ENCODE assay signal across 17 cellular contexts in the genomic region with DNA sequence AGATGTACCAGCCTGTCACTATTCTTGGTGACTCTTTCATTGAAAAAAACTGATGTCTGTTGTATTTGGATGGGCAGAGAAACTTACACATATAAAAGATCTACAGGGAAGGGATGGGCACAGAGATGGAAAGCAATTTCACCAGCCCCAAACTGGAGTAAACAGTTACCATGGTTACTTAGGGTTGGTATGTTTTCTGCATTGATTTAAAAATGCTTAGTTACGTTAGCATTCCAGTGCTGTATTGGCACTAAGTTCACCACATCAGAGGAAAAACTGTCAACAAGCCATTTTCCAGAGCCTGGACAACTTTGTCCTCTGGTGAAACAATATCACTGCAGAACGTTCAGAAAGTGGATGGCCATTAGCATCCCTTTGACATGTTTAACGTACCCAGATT. TPM values are rescaled to one million over a fixed set of nuclear protein-coding genes. Genes with fewer than 3 reads are reported as not detected.
A peak's percentile ranks its signal among the peaks of the same experiment; 100 is the strongest.
DNase-seq lines count a peak whose midpoint lies in the region; ATAC-seq lines count a peak whose summit lies in the region.
"Had no signal": no experiment of that assay in that cellular context is flagged by ENCODE, and none has a peak within 500 bp of the region (broad histone marks: within the 10 kb centered on the region; RNA-seq: fewer than 3 reads in every experiment).

No MANE protein-coding gene starts in this region.

- H3K27me3 ChIP-seq in SJSA1 (replicated peaks) (no peaks in the 10 kb centered on the region), mesendoderm (ENCODE audit: insufficient read depth, low read length, poor library complexity) (no peaks in the 10 kb centered on the region)
- H3K27me3 ChIP-seq: tibial artery had no signal

- no peak overlapping the region for H3K56ac ChIP-seq in mesendoderm (ENCODE audit: low read length)

- peak overlapping the region; percentile 68 for H3K4ac ChIP-seq in mesendoderm (ENCODE audit: low read depth, low read length)

- H3K9me3 ChIP-seq in SJSA1 (replicated peaks), result no peaks in the 10 kb centered on the region
- H3K9me3 ChIP-seq: tibial artery had no signal

- H3K27ac Mint-ChIP-seq in stimulated activated naive CD8-positive, alpha-beta T cell treated with anti-CD3 and anti-CD28 coated beads, Interleukin-15, amount 100 ng/mL, for 72 hours, result no peak overlapping the region
- H3K27ac Mint-ChIP-seq: activated naive CD8-positive, alpha-beta T cell treated with anti-CD3 and anti-CD28 coated beads for 36 hours; natural killer cell had no signal

- H3K4me1 Mint-ChIP-seq in stimulated activated naive CD8-positive, alpha-beta T cell treated with anti-CD3 and anti-CD28 coated beads, Interleukin-15, amount 100 ng/mL, for 72 hours, result no peaks in the 10 kb centered on the region

- no peak overlapping the region for H2AK5ac ChIP-seq in mesendoderm (ENCODE audit: low read length)

- no peak overlapping the region for H4K5ac ChIP-seq in mesendoderm (ENCODE audit: low read length)

- no peak overlapping the region for H3K4me3 Mint-ChIP-seq in stimulated activated naive CD8-positive, alpha-beta T cell treated with anti-CD3 and anti-CD28 coated beads, Interleukin-15, amount 100 ng/mL, for 72 hours
- H3K4me3 Mint-ChIP-seq: activated naive CD8-positive, alpha-beta T cell treated with anti-CD3 and anti-CD28 coated beads for 36 hours; natural killer cell had no signal

- no peaks in the 10 kb centered on the region for H3K27me3 Mint-ChIP-seq in stimulated activated naive CD8-positive, alpha-beta T cell treated with anti-CD3 and anti-CD28 coated beads, Interleukin-15, amount 100 ng/mL, for 72 hours
- H3K27me3 Mint-ChIP-seq: activated naive CD8-positive, alpha-beta T cell treated with anti-CD3 and anti-CD28 coated beads for 36 hours had no signal

- H3K9ac ChIP-seq in mesendoderm (ENCODE audit: low read length), result no peak overlapping the region

- peaks cover 24% of the 10 kb centered on the region for H3K4me1 ChIP-seq in SJSA1 (replicated peaks)
- H3K4me1 ChIP-seq in mesendoderm (ENCODE audit: control insufficient read depth, low read depth, low read length), result peaks cover 2% of the 10 kb centered on the region
- H3K4me1 ChIP-seq: tibial artery had no signal

- WGBS in mesendoderm (ENCODE audit: extremely low coverage, insufficient coverage, low lambda C conversion rate), result no CpG with 5 or more reads among the region's 3 CpGs

- no peak overlapping the region for H2BK15ac ChIP-seq in mesendoderm (replicated peaks; ENCODE audit: low read depth)

- DNase-seq in AG20443 (ENCODE audit: low spot score), result peak; percentile 56
- DNase-seq in SJSA1 (ENCODE audit: low read depth in 1 of 2, low spot score in 2 of 2), result no peak
- peak; percentile 55 for DNase-seq in dermis blood vessel endothelial cell
- peak; percentile 22 for DNase-seq in mesendoderm
- no peak for DNase-seq in germinal center (ENCODE audit: low spot score)
- DNase-seq in NCI-H1417 (lab: John Stamatoyannopoulos, UW), result no peak
- DNase-seq in NCI-H2029 (lab: John Stamatoyannopoulos, UW), result no peak
- DNase-seq in stimulated activated naive CD8-positive, alpha-beta T cell treated with anti-CD3 and anti-CD28 coated beads, Interleukin-15, amount 100 ng/mL, for 72 hours, result no peak
- DNase-seq: activated CD4-positive, alpha-beta T cell treated with anti-CD3 and anti-CD28 coated beads, Interleukin-2, amount 50 U/mL, for 1 hour; activated naive CD8-positive, alpha-beta T cell treated with anti-CD3 and anti-CD28 coated beads for 36 hours; AML-193; DMS153; natural killer cell; stimulated activated CD4-positive, alpha-beta T cell treated with anti-CD3 and anti-CD28 coated beads, Interleukin-2, amount 100 ng/mL, for 48 hours; stimulated activated CD8-positive, alpha-beta memory T cell treated with anti-CD3 and anti-CD28 coated beads, Interleukin-4, amount 100 ng/mL, for 48 hours; tibial artery had no signal

- H3K36me3 ChIP-seq in SJSA1, result no peaks in the 10 kb centered on the region
- no peaks in the 10 kb centered on the region for H3K36me3 ChIP-seq in mesendoderm (ENCODE audit: control insufficient read depth, insufficient read depth, low read length)
- H3K36me3 ChIP-seq: tibial artery had no signal

- peak overlapping the region; percentile 9 for H3K18ac ChIP-seq in mesendoderm (ENCODE audit: low read length)

- H3K23ac ChIP-seq in mesendoderm (ENCODE audit: low read length), result no peak overlapping the region

- no peaks in the 10 kb centered on the region for H3K79me2 ChIP-seq in mesendoderm (ENCODE audit: control insufficient read depth, insufficient read depth, low read length)

- H2BK120ac ChIP-seq in mesendoderm (ENCODE audit: low read depth, low read length), result no peak overlapping the region

- no peak overlapping the region for H3K4me2 ChIP-seq in mesendoderm (ENCODE audit: low read length)

- ATAC-seq in stimulated activated naive CD8-positive, alpha-beta T cell treated with anti-CD3 and anti-CD28 coated beads, Interleukin-15, amount 100 ng/mL, for 72 hours, result no peak
- ATAC-seq: natural killer cell had no signal

- H3K27ac ChIP-seq in SJSA1, result peak overlapping the region; percentile 82
- H3K27ac ChIP-seq in mesendoderm (ENCODE audit: low read depth, low read length), result no peak overlapping the region
- H3K27ac ChIP-seq: epithelial cell of prostate, tibial artery had no signal

- H3K9me3 Mint-ChIP-seq in stimulated activated naive CD8-positive, alpha-beta T cell treated with anti-CD3 and anti-CD28 coated beads, Interleukin-15, amount 100 ng/mL, for 72 hours, result no peaks in the 10 kb centered on the region
- H3K9me3 Mint-ChIP-seq: activated naive CD8-positive, alpha-beta T cell treated with anti-CD3 and anti-CD28 coated beads for 36 hours; natural killer cell had no signal

- no peak overlapping the region for H2BK5ac ChIP-seq in mesendoderm (ENCODE audit: low read length)

- H3K79me1 ChIP-seq in mesendoderm (ENCODE audit: low read length), result no peaks in the 10 kb centered on the region

- H3K4me3 ChIP-seq in SJSA1, result no peak overlapping the region
- H3K4me3 ChIP-seq in mesendoderm (ENCODE audit: low read length), result no peak overlapping the region
- H3K4me3 ChIP-seq: tibial artery had no signal

- no peak overlapping the region for H4K8ac ChIP-seq in mesendoderm (ENCODE audit: low read depth, low read length)

RNA-seq across cellular contexts. Expression of gene MARCHF3, which starts 28.0 kb away (rescaled TPM):
- 2.3 and 3.4 TPM in 2 replicates for total RNA-seq in SJSA1 (2014; rRNA removed; shearing (Covaris generic))
- 65.9 and 84.4 TPM in 2 replicates for total RNA-seq in dermis blood vessel endothelial cell
- polyA plus RNA-seq in mesendoderm (2013, experiment 1 of 2), result 5.2 TPM
- 4.5 TPM for polyA plus RNA-seq in mesendoderm (2013, experiment 2 of 2)

Comparison
In these comparisons a context has a peak if more than half of its experiments do, and no peak if none do; other contexts are left out.
1. DNase-seq: peak in AG20443 (single experiment), dermis blood vessel endothelial cell (single experiment) and mesendoderm (single experiment); none in SJSA1 (0 of 2), germinal center (single experiment), NCI-H1417 (0 of 3), NCI-H2029 (single experiment) and stimulated activated naive CD8-positive, alpha-beta T cell treated with anti-CD3 and anti-CD28 coated beads, Interleukin-15, amount 100 ng/mL, for 72 hours (0 of 2).
2. RNA of gene MARCHF3, which starts 28.0 kb away (total RNA-seq): 65.9 to 84.4 TPM in dermis blood vessel endothelial cell; 2.3 to 3.4 TPM in SJSA1; every median in the first group is over 10 times any median in the second.